ENCODE assay signal across 1 cellular context in genomic region chr15:92891533-92892200, GRCh38.
TF ChIP-seq lines count a peak whose summit lies in the region.

No MANE protein-coding gene starts in this region.

TF ChIP-seq in WTC11, 78 proteins besides CTCF, POLR2A, EP300 and RAD21 (continued from another document):
- TF ChIP-seq, protein P1, sequence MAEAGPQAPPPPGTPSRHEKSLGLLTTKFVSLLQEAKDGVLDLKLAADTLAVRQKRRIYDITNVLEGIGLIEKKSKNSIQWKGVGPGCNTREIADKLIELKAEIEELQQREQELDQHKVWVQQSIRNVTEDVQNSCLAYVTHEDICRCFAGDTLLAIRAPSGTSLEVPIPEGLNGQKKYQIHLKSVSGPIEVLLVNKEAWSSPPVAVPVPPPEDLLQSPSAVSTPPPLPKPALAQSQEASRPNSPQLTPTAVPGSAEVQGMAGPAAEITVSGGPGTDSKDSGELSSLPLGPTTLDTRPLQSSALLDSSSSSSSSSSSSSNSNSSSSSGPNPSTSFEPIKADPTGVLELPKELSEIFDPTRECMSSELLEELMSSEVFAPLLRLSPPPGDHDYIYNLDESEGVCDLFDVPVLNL (CRISPR knock-in tag; IDR thresholded peaks at IDR 0.05; ENCODE audit: borderline replicate concordance, low read depth) = no peak
TF ChIP-seq in WTC11: peak in this region for 0.
